In the genomic region with DNA sequence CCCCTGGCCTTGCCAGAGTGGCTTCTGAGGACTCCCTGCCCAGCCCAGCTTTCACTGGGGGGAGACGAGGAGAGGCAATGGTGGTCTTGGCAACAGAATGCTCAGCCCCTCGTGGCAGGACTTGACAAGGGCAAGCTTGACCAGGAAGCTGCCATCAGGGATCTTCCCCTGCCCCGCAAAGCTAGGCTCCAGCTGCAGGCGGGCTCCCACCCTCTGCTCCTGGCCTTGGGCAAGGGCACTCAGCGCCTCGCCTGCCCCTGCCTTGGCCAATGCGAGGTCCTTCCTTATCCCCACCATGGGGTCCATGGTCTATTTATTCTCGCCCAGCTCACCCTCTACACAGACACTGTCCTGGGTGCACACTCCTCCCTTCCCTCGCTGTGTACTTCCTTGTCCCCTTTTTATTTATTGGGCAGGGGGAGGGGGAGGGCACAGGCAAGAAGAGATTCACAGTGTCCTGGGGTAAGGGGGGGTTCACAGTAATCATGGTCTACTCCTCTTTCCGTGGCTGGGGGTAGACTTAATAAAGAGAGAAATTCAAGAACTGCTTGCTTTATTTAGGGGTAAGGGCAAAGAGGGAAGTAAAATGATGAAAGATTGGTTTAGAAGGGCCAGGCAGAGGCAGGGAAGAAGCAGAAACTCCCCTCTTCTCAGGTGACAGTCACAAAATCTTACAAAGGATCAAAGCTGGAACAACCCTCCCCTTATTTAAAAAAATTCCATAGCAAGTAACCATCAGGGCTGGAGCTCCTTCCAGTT, we compare ENCODE assay signal across 1 cellular context.
TF ChIP-seq lines count a peak whose summit lies in the region.

No MANE protein-coding gene starts in this region.

TF ChIP-seq in K562, 482 proteins besides CTCF, POLR2A, EP300 and RAD21:
- TF ChIP-seq KDM1A (IDR thresholded peaks at IDR 0.05) = peak in 1 of 2 experiments; percentile 70; a peak in 2 of 4 replicates
- TF ChIP-seq, protein P1, sequence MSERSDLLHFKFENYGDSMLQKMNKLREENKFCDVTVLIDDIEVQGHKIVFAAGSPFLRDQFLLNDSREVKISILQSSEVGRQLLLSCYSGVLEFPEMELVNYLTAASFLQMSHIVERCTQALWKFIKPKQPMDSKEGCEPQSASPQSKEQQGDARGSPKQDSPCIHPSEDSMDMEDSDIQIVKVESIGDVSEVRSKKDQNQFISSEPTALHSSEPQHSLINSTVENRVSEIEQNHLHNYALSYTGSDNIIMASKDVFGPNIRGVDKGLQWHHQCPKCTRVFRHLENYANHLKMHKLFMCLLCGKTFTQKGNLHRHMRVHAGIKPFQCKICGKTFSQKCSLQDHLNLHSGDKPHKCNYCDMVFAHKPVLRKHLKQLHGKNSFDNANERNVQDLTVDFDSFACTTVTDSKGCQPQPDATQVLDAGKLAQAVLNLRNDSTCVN (CRISPR knock-in tag; IDR thresholded peaks at IDR 0.05) = no peak
- TF ChIP-seq CEBPB (tag; IDR thresholded peaks at IDR 0.05) = no peak
- no peak for TF ChIP-seq FOXA1 (IDR thresholded peaks at IDR 0.05; ENCODE audit: borderline replicate concordance)
- TF ChIP-seq SREBF2 (CRISPR knock-in tag; IDR thresholded peaks at IDR 0.05) = no peak
- TF ChIP-seq, protein P2, sequence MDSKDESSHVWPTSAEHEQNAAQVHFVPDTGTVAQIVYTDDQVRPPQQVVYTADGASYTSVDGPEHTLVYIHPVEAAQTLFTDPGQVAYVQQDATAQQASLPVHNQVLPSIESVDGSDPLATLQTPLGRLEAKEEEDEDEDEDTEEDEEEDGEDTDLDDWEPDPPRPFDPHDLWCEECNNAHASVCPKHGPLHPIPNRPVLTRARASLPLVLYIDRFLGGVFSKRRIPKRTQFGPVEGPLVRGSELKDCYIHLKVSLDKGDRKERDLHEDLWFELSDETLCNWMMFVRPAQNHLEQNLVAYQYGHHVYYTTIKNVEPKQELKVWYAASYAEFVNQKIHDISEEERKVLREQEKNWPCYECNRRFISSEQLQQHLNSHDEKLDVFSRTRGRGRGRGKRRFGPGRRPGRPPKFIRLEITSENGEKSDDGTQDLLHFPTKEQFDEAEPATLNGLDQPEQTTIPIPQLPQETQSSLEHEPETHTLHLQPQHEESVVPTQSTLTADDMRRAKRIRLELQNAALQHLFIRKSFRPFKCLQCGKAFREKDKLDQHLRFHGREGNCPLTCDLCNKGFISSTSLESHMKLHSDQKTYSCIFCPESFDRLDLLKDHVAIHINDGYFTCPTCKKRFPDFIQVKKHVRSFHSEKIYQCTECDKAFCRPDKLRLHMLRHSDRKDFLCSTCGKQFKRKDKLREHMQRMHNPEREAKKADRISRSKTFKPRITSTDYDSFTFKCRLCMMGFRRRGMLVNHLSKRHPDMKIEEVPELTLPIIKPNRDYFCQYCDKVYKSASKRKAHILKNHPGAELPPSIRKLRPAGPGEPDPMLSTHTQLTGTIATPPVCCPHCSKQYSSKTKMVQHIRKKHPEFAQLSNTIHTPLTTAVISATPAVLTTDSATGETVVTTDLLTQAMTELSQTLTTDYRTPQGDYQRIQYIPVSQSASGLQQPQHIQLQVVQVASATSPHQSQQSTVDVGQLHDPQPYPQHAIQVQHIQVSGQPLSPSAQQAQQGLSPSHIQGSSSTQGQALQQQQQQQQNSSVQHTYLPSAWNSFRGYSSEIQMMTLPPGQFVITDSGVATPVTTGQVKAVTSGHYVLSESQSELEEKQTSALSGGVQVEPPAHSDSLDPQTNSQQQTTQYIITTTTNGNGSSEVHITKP (IDR thresholded peaks at IDR 0.05; ENCODE audit: partially characterized antibody) = peak; percentile 64
